In the genomic region with DNA sequence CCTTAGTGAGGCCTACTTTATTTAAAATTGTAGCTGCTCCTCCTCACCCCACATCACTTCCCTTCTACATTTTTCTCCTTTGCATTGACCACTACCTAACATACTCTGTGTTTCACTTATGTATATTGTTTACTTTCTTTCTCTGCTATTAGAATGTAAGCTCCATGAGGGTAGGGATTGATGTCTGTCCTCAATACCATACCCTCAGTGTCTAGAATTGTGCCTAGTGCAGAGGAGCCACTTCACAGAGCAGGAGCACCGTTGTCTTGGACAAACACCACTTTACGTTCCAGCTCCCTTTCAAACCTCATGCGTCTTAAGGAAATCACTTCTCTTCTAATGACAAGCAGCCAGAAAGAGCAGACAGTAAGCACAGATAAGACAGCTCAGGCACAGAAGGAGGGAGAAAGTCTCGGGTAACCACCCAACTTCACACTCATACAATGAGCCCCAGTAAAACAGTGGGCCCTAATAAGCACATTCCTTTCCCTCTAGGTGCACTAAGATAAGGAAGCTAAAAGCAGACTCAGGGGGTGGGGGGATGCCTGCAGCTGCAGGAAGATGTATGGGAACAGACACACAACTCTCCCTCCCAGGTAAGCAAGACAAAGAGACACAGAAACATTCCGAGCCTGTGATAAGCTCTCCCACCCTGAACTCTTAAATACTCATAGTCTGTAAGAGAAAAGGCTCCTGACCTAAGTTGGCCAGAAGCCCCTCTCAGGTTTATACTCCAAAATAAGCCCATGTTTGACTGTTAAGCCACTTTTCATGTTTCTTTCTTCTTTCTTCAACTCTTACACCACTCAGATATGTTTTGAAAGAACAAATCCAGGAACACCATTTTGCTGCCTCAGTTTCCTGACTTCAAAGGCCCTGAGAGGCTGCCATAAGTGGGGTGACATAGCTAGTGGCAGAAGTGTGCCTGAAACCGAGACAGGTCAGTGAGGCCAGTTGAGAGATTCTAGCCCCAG, we compare ENCODE assay signal across 16 cellular contexts.
"Had no signal": no experiment of that assay in that cellular context is flagged by ENCODE, and none has a peak within 500 bp of the region (broad histone marks: within the 10 kb centered on the region; RNA-seq: fewer than 3 reads in every experiment).

No MANE protein-coding gene starts in this region.

- H3K9me3 ChIP-seq: lower lobe of right lung, sigmoid colon, thoracic aorta had no signal

- H3K27me3 ChIP-seq: sigmoid colon had no signal

- ATAC-seq: stimulated activated memory B cell treated with anti-CD40 and anti-IgM and Interleukin-4, amounts not matched to agents 10 μg/mL and 1 μg/mL and 100 μg/mL, for 72 hours had no signal

- DNase-seq: activated CD4-positive, alpha-beta T cell treated with anti-CD3 and anti-CD28 coated beads for 1 hour; activated gamma-delta T cell; dermis blood vessel endothelial cell; effector memory CD4-positive, alpha-beta T cell; foreskin fibroblast; lower lobe of right lung; midbrain; nephron progenitor cell; nucleus accumbens; sigmoid colon; stimulated activated CD4-positive, alpha-beta T cell treated with anti-CD3 and anti-CD28 coated beads, Interleukin-4, amount 100 ng/mL, for 4 hours; T-helper 9 cell; WERI-Rb-1 had no signal

- H3K27ac ChIP-seq: lower lobe of right lung, sigmoid colon, thoracic aorta, WERI-Rb-1 had no signal

- H3K4me1 ChIP-seq: sigmoid colon had no signal

- H3K27ac Mint-ChIP-seq: activated naive CD8-positive, alpha-beta T cell; nephron progenitor cell; stimulated activated memory B cell treated with anti-CD40 and anti-IgM and Interleukin-4, amounts not matched to agents 10 μg/mL and 1 μg/mL and 100 μg/mL, for 72 hours had no signal

- H3K36me3 ChIP-seq: lower lobe of right lung, sigmoid colon, thoracic aorta, WERI-Rb-1 had no signal

- H3K27me3 Mint-ChIP-seq: activated naive CD8-positive, alpha-beta T cell; stimulated activated memory B cell treated with anti-CD40 and anti-IgM and Interleukin-4, amounts not matched to agents 10 μg/mL and 1 μg/mL and 100 μg/mL, for 72 hours had no signal

- H3K36me3 Mint-ChIP-seq: activated naive CD8-positive, alpha-beta T cell; stimulated activated memory B cell treated with anti-CD40 and anti-IgM and Interleukin-4, amounts not matched to agents 10 μg/mL and 1 μg/mL and 100 μg/mL, for 72 hours had no signal

- H3K4me3 ChIP-seq: lower lobe of right lung, sigmoid colon, thoracic aorta had no signal

- H3K4me1 Mint-ChIP-seq: nephron progenitor cell had no signal

- H3K4me3 Mint-ChIP-seq: activated naive CD8-positive, alpha-beta T cell; nephron progenitor cell; stimulated activated memory B cell treated with anti-CD40 and anti-IgM and Interleukin-4, amounts not matched to agents 10 μg/mL and 1 μg/mL and 100 μg/mL, for 72 hours had no signal
